ENCODE assay signal across 1 cellular context in genomic region chr16:23149267-23149992, GRCh38.
TF ChIP-seq lines count a peak whose summit lies in the region.

USP31 (minus strand) TSS chr16:23149452; CDS start chr16:23149270, 182 bp downstream.

TF ChIP-seq in HepG2, 621 proteins besides CTCF, POLR2A, EP300 and RAD21 (continued from another document and continues in another):
- no peak; the same call in 1 of the 2 replicates for TF ChIP-seq ZNF142 (CRISPR knock-in tag; IDR thresholded peaks at IDR 0.05)
- TF ChIP-seq ZNF34 (CRISPR knock-in tag; IDR thresholded peaks at IDR 0.05; ENCODE audit: borderline replicate concordance), result peak; percentile 80; the same call in 1 of the 2 replicates
- no peak; the same call in 1 of the 2 replicates for TF ChIP-seq TRAFD1 (CRISPR knock-in tag; IDR thresholded peaks at IDR 0.05; ENCODE audit: borderline replicate concordance)
- no peak; the same call in 1 of the 2 replicates for TF ChIP-seq ZNF12 (CRISPR knock-in tag; IDR thresholded peaks at IDR 0.05)
- no peak for TF ChIP-seq LCORL (IDR thresholded peaks at IDR 0.05)
- TF ChIP-seq LCORL (CRISPR knock-in tag; IDR thresholded peaks at IDR 0.05), result peak; percentile 68
- peak; percentile 88 for TF ChIP-seq DNMT3B (CRISPR knock-in tag; conservative IDR thresholded peaks at IDR 0.05)
- TF ChIP-seq ZNF331 (CRISPR knock-in tag; IDR thresholded peaks at IDR 0.05), result peak; percentile 87
- peak; percentile 47; the same call in 1 of the 2 replicates for TF ChIP-seq REPIN1 (CRISPR knock-in tag; IDR thresholded peaks at IDR 0.05; ENCODE audit: borderline replicate concordance, low read depth)
- peak; percentile 52; the same call in 1 of the 2 replicates for TF ChIP-seq ZBTB26 (CRISPR knock-in tag; IDR thresholded peaks at IDR 0.05; ENCODE audit: borderline replicate concordance)
- TF ChIP-seq ZNF761 (CRISPR knock-in tag; conservative IDR thresholded peaks at IDR 0.05), result peak; percentile 82
- peak; percentile 78; the same call in 1 of the 2 replicates for TF ChIP-seq ZNF235 (CRISPR knock-in tag; IDR thresholded peaks at IDR 0.05; ENCODE audit: borderline replicate concordance)
- peak; percentile 94 for TF ChIP-seq ZBTB38 (CRISPR knock-in tag; IDR thresholded peaks at IDR 0.05)
- no peak for TF ChIP-seq SMARCE1 (IDR thresholded peaks at IDR 0.05; ENCODE audit: borderline replicate concordance)
- TF ChIP-seq MAFF (IDR thresholded peaks at IDR 0.05; ENCODE audit: low read depth, low read length), result no peak
- no peak for TF ChIP-seq ZNF737 (CRISPR knock-in tag; IDR thresholded peaks at IDR 0.05; ENCODE audit: borderline replicate concordance)
- TF ChIP-seq MNT (IDR thresholded peaks at IDR 0.05), result no peak
- peak; percentile 69 for TF ChIP-seq HNRNPK (IDR thresholded peaks at IDR 0.05; ENCODE audit: low read depth, low read length, poor library complexity, severe bottlenecking)
- peak; percentile 88 for TF ChIP-seq ASH2L (IDR thresholded peaks at IDR 0.05; ENCODE audit: insufficient read length, low read depth, low read length)
- TF ChIP-seq HNRNPL (IDR thresholded peaks at IDR 0.05; ENCODE audit: low read depth, low read length), result peak; percentile 86
- no peak for TF ChIP-seq CREBL2 (CRISPR knock-in tag; IDR thresholded peaks at IDR 0.05; ENCODE audit: borderline replicate concordance)
- TF ChIP-seq SRF (IDR thresholded peaks at IDR 0.05; ENCODE audit: low read depth, low read length), result no peak
- TF ChIP-seq ZNF614 (CRISPR knock-in tag; IDR thresholded peaks at IDR 0.05; ENCODE audit: borderline replicate concordance), result peak; percentile 79; the same call in 1 of the 2 replicates
- no peak for TF ChIP-seq SNAPC2 (CRISPR knock-in tag; IDR thresholded peaks at IDR 0.05)
- no peak for TF ChIP-seq ADNP (CRISPR knock-in tag; IDR thresholded peaks at IDR 0.05)
- no peak; the same call in 1 of the 2 replicates for TF ChIP-seq ZNF7 (CRISPR knock-in tag; IDR thresholded peaks at IDR 0.05)
- no peak for TF ChIP-seq TEF (CRISPR knock-in tag; IDR thresholded peaks at IDR 0.05)
- TF ChIP-seq HMGXB3 (CRISPR knock-in tag; IDR thresholded peaks at IDR 0.05; ENCODE audit: borderline replicate concordance), result peak; percentile 94
- TF ChIP-seq MAFK (conservative IDR thresholded peaks at IDR 0.05 in 1 of 2, IDR thresholded peaks at IDR 0.05 in 1 of 2; ENCODE audit: low read length in 2 of 2), result no peak
- no peak for TF ChIP-seq SRSF4 (IDR thresholded peaks at IDR 0.05; ENCODE audit: low read depth, low read length, poor library complexity, severe bottlenecking)
- no peak for TF ChIP-seq ZSCAN5A (CRISPR knock-in tag; IDR thresholded peaks at IDR 0.05; ENCODE audit: borderline replicate concordance)
- no peak for TF ChIP-seq PREB (CRISPR knock-in tag; IDR thresholded peaks at IDR 0.05)
- peak; percentile 96 for TF ChIP-seq SP4 (CRISPR knock-in tag; IDR thresholded peaks at IDR 0.05)
- peak; percentile 92 for TF ChIP-seq ARHGAP35 (CRISPR knock-in tag; IDR thresholded peaks at IDR 0.05; ENCODE audit: borderline replicate concordance)
- peak; percentile 62 for TF ChIP-seq ZNF501 (CRISPR knock-in tag; IDR thresholded peaks at IDR 0.05)
- TF ChIP-seq TBX3 (IDR thresholded peaks at IDR 0.05; ENCODE audit: borderline replicate concordance), result no peak
- TF ChIP-seq PAX8 (CRISPR knock-in tag; IDR thresholded peaks at IDR 0.05; ENCODE audit: borderline replicate concordance), result 0 out of 2 replicates have a peak, but pooled peaks have one; percentile 67
